In genomic region chr1:169680377-169681019, GRCh38 we compare ENCODE assay signal across 9 cellular contexts. TPM values are rescaled to one million over a fixed set of nuclear protein-coding genes. Genes with fewer than 3 reads are reported as not detected.
DNase-seq lines count a peak whose midpoint lies in the region; ATAC-seq and TF ChIP-seq lines count a peak whose summit lies in the region.
"Had no signal": no experiment of that assay in that cellular context is flagged by ENCODE, and none has a peak within 500 bp of the region (broad histone marks: within the 10 kb centered on the region; RNA-seq: fewer than 3 reads in every experiment).

No MANE protein-coding gene starts in this region.

- peak overlapping the region; percentile 62 to 79 for H3K4me3 Mint-ChIP-seq in activated T-cell treated with anti-CD3 and anti-CD28 coated beads, Interleukin-2, amount 50 U/mL, for 72 hours
- H3K4me3 Mint-ChIP-seq in stimulated activated naive B cell treated with anti-CD40 and anti-IgM and Interleukin-4, amounts not matched to agents 10 μg/mL and 1 μg/mL and 100 μg/mL, for 72 hours = peak overlapping the region; percentile 37 to 55

- peak; percentile 55 for ATAC-seq in HG02981 (IDR thresholded peaks at IDR 0.05; ENCODE audit: unreplicated experiment)
- ATAC-seq in activated T-cell treated with anti-CD3 and anti-CD28 coated beads, Interleukin-2, amount 50 U/mL, for 72 hours (replicated peaks in 1 of 2) = peak; percentile 88 to 90
- peak; percentile 78 to 92 for ATAC-seq in stimulated activated naive B cell treated with anti-CD40 and anti-IgM and Interleukin-4, amounts not matched to agents 10 μg/mL and 1 μg/mL and 100 μg/mL, for 72 hours (replicated peaks)

- no peaks in the 10 kb centered on the region for H3K4me1 ChIP-seq in thyroid gland

- H3K4me3 ChIP-seq in thyroid gland (replicated peaks in 1 of 3) = no peak overlapping the region

- no peaks in the 10 kb centered on the region for H3K36me3 ChIP-seq in thyroid gland

- no peaks in the 10 kb centered on the region for H3K27me3 Mint-ChIP-seq in activated T-cell treated with anti-CD3 and anti-CD28 coated beads, Interleukin-2, amount 50 U/mL, for 72 hours (ENCODE audit: low read depth)
- H3K27me3 Mint-ChIP-seq in stimulated activated naive B cell treated with anti-CD40 and anti-IgM and Interleukin-4, amounts not matched to agents 10 μg/mL and 1 μg/mL and 100 μg/mL, for 72 hours = no peaks in the 10 kb centered on the region

- no peaks in the 10 kb centered on the region for H3K9me3 Mint-ChIP-seq in activated T-cell treated with anti-CD3 and anti-CD28 coated beads, Interleukin-2, amount 50 U/mL, for 72 hours
- no peaks in the 10 kb centered on the region for H3K9me3 Mint-ChIP-seq in stimulated activated naive B cell treated with anti-CD40 and anti-IgM and Interleukin-4, amounts not matched to agents 10 μg/mL and 1 μg/mL and 100 μg/mL, for 72 hours

- no peaks in the 10 kb centered on the region for H3K36me3 Mint-ChIP-seq in activated T-cell treated with anti-CD3 and anti-CD28 coated beads, Interleukin-2, amount 50 U/mL, for 72 hours (ENCODE audit: insufficient read depth in 2 of 2)
- H3K36me3 Mint-ChIP-seq in stimulated activated naive B cell treated with anti-CD40 and anti-IgM and Interleukin-4, amounts not matched to agents 10 μg/mL and 1 μg/mL and 100 μg/mL, for 72 hours = no peaks in the 10 kb centered on the region

- no peaks in the 10 kb centered on the region for H3K9me3 ChIP-seq in thyroid gland

- DNase-seq in activated CD8-positive, alpha-beta memory T cell treated with anti-CD3 and anti-CD28 coated beads, Interleukin-2, amount 50 U/mL, for 24 hours (ENCODE audit: extremely low read depth) = peak; percentile 44
- DNase-seq in activated CD8-positive, alpha-beta memory T cell treated with anti-CD3 and anti-CD28 coated beads, Interleukin-2, amount 50 U/mL, for 48 hours = no peak
- DNase-seq in activated T-cell treated with anti-CD3 and anti-CD28 coated beads, Interleukin-2, amount 50 U/mL, for 72 hours = peak; percentile 65 to 74
- no peak for DNase-seq in stimulated activated naive B cell treated with anti-CD40 and anti-IgM and Interleukin-4, amounts not matched to agents 10 μg/mL and 1 μg/mL and 100 μg/mL, for 72 hours
- DNase-seq in COR-L47 (lab: John Stamatoyannopoulos, UW) = no peak
- no peak for DNase-seq in GOT3 (lab: John Stamatoyannopoulos, UW)
- no peak for DNase-seq in thyroid gland

- no peak for TF ChIP-seq CTCF in thyroid gland (IDR thresholded peaks at IDR 0.05)

- H3K4me1 Mint-ChIP-seq in activated T-cell treated with anti-CD3 and anti-CD28 coated beads, Interleukin-2, amount 50 U/mL, for 72 hours (ENCODE audit: low read depth) = peaks cover 67% of the 10 kb centered on the region
- peaks cover 34 to 65% of the 10 kb centered on the region in 2 donors for H3K4me1 Mint-ChIP-seq in stimulated activated naive B cell treated with anti-CD40 and anti-IgM and Interleukin-4, amounts not matched to agents 10 μg/mL and 1 μg/mL and 100 μg/mL, for 72 hours

- H3K27me3 ChIP-seq in thyroid gland = no peaks in the 10 kb centered on the region

- no peak for TF ChIP-seq POLR2A in thyroid gland (IDR thresholded peaks at IDR 0.05)

- intact Hi-C loops in thyroid gland (cut with DNase I) = no loop called here

- no peak overlapping the region for H3K27ac ChIP-seq in thyroid gland

- WGBS in thyroid gland, 2 donors = 60% methylated on average over 6 of the region's 6 CpGs

- H3K27ac Mint-ChIP-seq in activated T-cell treated with anti-CD3 and anti-CD28 coated beads, Interleukin-2, amount 50 U/mL, for 72 hours = peak overlapping the region; percentile 89
- H3K27ac Mint-ChIP-seq in stimulated activated naive B cell treated with anti-CD40 and anti-IgM and Interleukin-4, amounts not matched to agents 10 μg/mL and 1 μg/mL and 100 μg/mL, for 72 hours = peak overlapping the region; percentile 84

RNA-seq across cellular contexts. Expression of gene SELL, which starts 30.9 kb away (rescaled TPM):
- 100 to 1,000 TPM; 211 to 331 TPM for total RNA-seq in activated T-cell treated with anti-CD3 and anti-CD28 coated beads, Interleukin-2, amount 50 U/mL, for 72 hours
- total RNA-seq in thyroid gland = 1 to 10 TPM in 3 of 4 donors, under 1 TPM in 1; 0.45 to 4.2 (median 1.7) TPM
- total RNA-seq: chondrocyte had no signal

RNA-seq across cellular contexts. Expression of gene SELP, which starts 50.6 kb away (rescaled TPM):
- 1 to 10 TPM; 1.6 to 3.6 TPM for total RNA-seq in activated T-cell treated with anti-CD3 and anti-CD28 coated beads, Interleukin-2, amount 50 U/mL, for 72 hours
- 1 to 10 TPM; 3.6 to 8.2 (median 5.4) TPM for total RNA-seq in thyroid gland
- total RNA-seq: chondrocyte had no signal

RNA-seq across cellular contexts. Expression of gene SELE, which starts 53.4 kb away (rescaled TPM):
- total RNA-seq in activated T-cell treated with anti-CD3 and anti-CD28 coated beads, Interleukin-2, amount 50 U/mL, for 72 hours = not detected
- total RNA-seq in thyroid gland = 10 to 100 TPM in 1 of 4 donors, 1 to 10 TPM in 2, under 1 TPM in 1; 0.67 to 16.3 (median 1.5) TPM
- total RNA-seq: chondrocyte had no signal

Comparison
In these comparisons a context has a peak if more than half of its experiments do, and no peak if none do; other contexts are left out.
1. DNase-seq: peak in activated CD8-positive, alpha-beta memory T cell treated with anti-CD3 and anti-CD28 coated beads, Interleukin-2, amount 50 U/mL, for 24 hours (single experiment) and activated T-cell treated with anti-CD3 and anti-CD28 coated beads, Interleukin-2, amount 50 U/mL, for 72 hours (2 of 2); none in activated CD8-positive, alpha-beta memory T cell treated with anti-CD3 and anti-CD28 coated beads, Interleukin-2, amount 50 U/mL, for 48 hours (single experiment), stimulated activated naive B cell treated with anti-CD40 and anti-IgM and Interleukin-4, amounts not matched to agents 10 μg/mL and 1 μg/mL and 100 μg/mL, for 72 hours (single experiment), COR-L47 (single experiment), GOT3 (single experiment) and thyroid gland (0 of 2).
2. RNA of gene SELL, which starts 30.9 kb away (total RNA-seq): 211 to 331 TPM in activated T-cell treated with anti-CD3 and anti-CD28 coated beads, Interleukin-2, amount 50 U/mL, for 72 hours; 0.45 to 4.2 TPM in thyroid gland; every median in the first group is over 10 times any median in the second.
3. Peak in every context shown above with its lines, with median percentiles within 50 percentile points of each other: ATAC-seq.